ENCODE assay signal across 35 cellular contexts in genomic region chr6:133779916-133780315, GRCh38.
"Had no signal": no experiment of that assay in that cellular context is flagged by ENCODE, and none has a peak within 500 bp of the region (broad histone marks: within the 10 kb centered on the region; RNA-seq: fewer than 3 reads in every experiment).

No MANE protein-coding gene starts in this region.

- H3K27me3 ChIP-seq: adrenal gland, brain microvascular endothelial cell, MG63 had no signal

- H3K4me1 Mint-ChIP-seq: activated B cell treated with CpG ODN at 0.5 μM for 24 hours; activated CD4-positive, alpha-beta memory T cell treated with anti-CD3 and anti-CD28 coated beads, Interleukin-2, amount 10 ng/mL, durations not matched to agents 7 days and 5 days; activated CD8-positive, alpha-beta memory T cell treated with anti-CD3 and anti-CD28 coated beads, Interleukin-2, amount 10 ng/mL, durations not matched to agents 7 days and 5 days; activated naive CD4-positive, alpha-beta T cell treated with anti-CD3 and anti-CD28 coated beads, Interleukin-2, amount 50 U/mL, for 24 hours; activated naive CD8-positive, alpha-beta T cell treated with anti-CD3 and anti-CD28 coated beads, Interleukin-2, amount 10 ng/mL, durations not matched to agents 7 days and 5 days had no signal

- H3K27ac ChIP-seq: adrenal gland, brain microvascular endothelial cell, RWPE1, VCaP had no signal

- H3K9me3 ChIP-seq: adrenal gland, MG63 had no signal

- H3K36me3 ChIP-seq: adrenal gland, brain microvascular endothelial cell, MG63 had no signal

- H3K27me3 Mint-ChIP-seq: activated B cell treated with CpG ODN at 0.5 μM for 24 hours; activated CD4-positive, alpha-beta memory T cell treated with anti-CD3 and anti-CD28 coated beads, Interleukin-2, amount 10 ng/mL, durations not matched to agents 7 days and 5 days; activated CD8-positive, alpha-beta memory T cell treated with anti-CD3 and anti-CD28 coated beads, Interleukin-2, amount 10 ng/mL, durations not matched to agents 7 days and 5 days had no signal

- DNase-seq: activated B cell treated with CpG ODN at 0.5 μM for 24 hours; activated CD4-positive, alpha-beta memory T cell treated with anti-CD3 and anti-CD28 coated beads, Interleukin-2, amount 10 ng/mL, durations not matched to agents 7 days and 5 days; activated CD4-positive, alpha-beta T cell treated with anti-CD3 and anti-CD28 coated beads for 4 hours; activated CD4-positive, CD25-positive, alpha-beta regulatory T cell treated with anti-CD3 and anti-CD28 coated beads, Interleukin-2, amount 50 U/mL, for 72 hours; activated CD8-positive, alpha-beta memory T cell treated with anti-CD3 and anti-CD28 coated beads for 24 hours; activated CD8-positive, alpha-beta memory T cell treated with anti-CD3 and anti-CD28 coated beads, Interleukin-2, amount 10 ng/mL, durations not matched to agents 7 days and 5 days; activated gamma-delta T cell; activated naive CD4-positive, alpha-beta T cell treated with Interleukin-2 at 50 U/mL for 16 hours; activated naive CD8-positive, alpha-beta T cell treated with anti-CD3 and anti-CD28 coated beads, Interleukin-2, amount 10 ng/mL, durations not matched to agents 7 days and 5 days; activated T-cell treated with anti-CD3 and anti-CD28 coated beads, Interleukin-2, amount 50 U/mL, for 24 hours; adrenal gland; brain microvascular endothelial cell; central memory CD4-positive, alpha-beta T cell; Kasumi-1; KG1; MG63; NCI-H1048; NCI-H1105 treated with DMSO at 0.1 percent for 48 hours; NCI-H1436; NCI-H1694; NCI-H1930; NCI-H2081 treated with DMSO at 0.1 percent for 48 hours; NCI-H345; NCI-H524 treated with DMSO at 0.1 percent for 48 hours; PC-3; SIG-M5; SW 1271; T-helper 1 cell; T-helper 2 cell; T-helper 9 cell had no signal

- H3K36me3 Mint-ChIP-seq: activated CD8-positive, alpha-beta memory T cell treated with anti-CD3 and anti-CD28 coated beads, Interleukin-2, amount 10 ng/mL, durations not matched to agents 7 days and 5 days; activated naive CD4-positive, alpha-beta T cell treated with anti-CD3 and anti-CD28 coated beads, Interleukin-2, amount 50 U/mL, for 24 hours; activated naive CD8-positive, alpha-beta T cell treated with anti-CD3 and anti-CD28 coated beads, Interleukin-2, amount 10 ng/mL, durations not matched to agents 7 days and 5 days had no signal

- H3K27ac Mint-ChIP-seq: activated B cell treated with CpG ODN at 0.5 μM for 24 hours; activated CD4-positive, alpha-beta memory T cell treated with anti-CD3 and anti-CD28 coated beads, Interleukin-2, amount 10 ng/mL, durations not matched to agents 7 days and 5 days; activated CD8-positive, alpha-beta memory T cell treated with anti-CD3 and anti-CD28 coated beads, Interleukin-2, amount 10 ng/mL, durations not matched to agents 7 days and 5 days; activated naive CD4-positive, alpha-beta T cell treated with anti-CD3 and anti-CD28 coated beads, Interleukin-2, amount 50 U/mL, for 24 hours; activated naive CD8-positive, alpha-beta T cell treated with anti-CD3 and anti-CD28 coated beads, Interleukin-2, amount 10 ng/mL, durations not matched to agents 7 days and 5 days; activated T-cell treated with anti-CD3 and anti-CD28 coated beads, Interleukin-2, amount 50 U/mL, for 24 hours; activated T-helper 2 cell treated with anti-CD3 and anti-CD28 coated beads, Interferon-gamma antibody, Interleukin-2, Interleukin-4, amounts not matched to agents 10 μg/mL and 5 μg/mL and 100 μg/mL, durations not matched to agents 14 hours and 24 hours and 36 hours had no signal

- H3K4me3 Mint-ChIP-seq: activated B cell treated with CpG ODN at 0.5 μM for 24 hours; activated CD4-positive, alpha-beta memory T cell treated with anti-CD3 and anti-CD28 coated beads, Interleukin-2, amount 10 ng/mL, durations not matched to agents 7 days and 5 days; activated CD8-positive, alpha-beta memory T cell treated with anti-CD3 and anti-CD28 coated beads, Interleukin-2, amount 10 ng/mL, durations not matched to agents 7 days and 5 days; activated naive CD4-positive, alpha-beta T cell treated with anti-CD3 and anti-CD28 coated beads, Interleukin-2, amount 50 U/mL, for 24 hours; activated naive CD8-positive, alpha-beta T cell treated with anti-CD3 and anti-CD28 coated beads, Interleukin-2, amount 10 ng/mL, durations not matched to agents 7 days and 5 days; activated T-cell treated with anti-CD3 and anti-CD28 coated beads, Interleukin-2, amount 50 U/mL, for 24 hours had no signal

- H3K4me3 ChIP-seq: adrenal gland, MG63 had no signal

- ATAC-seq: activated CD8-positive, alpha-beta memory T cell treated with anti-CD3 and anti-CD28 coated beads, Interleukin-2, amount 10 ng/mL, durations not matched to agents 7 days and 5 days; PC-3; Right ventricle myocardium inferior had no signal

- H3K9me3 Mint-ChIP-seq: activated B cell treated with CpG ODN at 0.5 μM for 24 hours; activated CD4-positive, alpha-beta memory T cell treated with anti-CD3 and anti-CD28 coated beads, Interleukin-2, amount 10 ng/mL, durations not matched to agents 7 days and 5 days; activated naive CD4-positive, alpha-beta T cell treated with anti-CD3 and anti-CD28 coated beads, Interleukin-2, amount 50 U/mL, for 24 hours; activated naive CD8-positive, alpha-beta T cell treated with anti-CD3 and anti-CD28 coated beads, Interleukin-2, amount 10 ng/mL, durations not matched to agents 7 days and 5 days; activated T-cell treated with anti-CD3 and anti-CD28 coated beads, Interleukin-2, amount 50 U/mL, for 24 hours; activated T-helper 2 cell treated with anti-CD3 and anti-CD28 coated beads, Interferon-gamma antibody, Interleukin-2, Interleukin-4, amounts not matched to agents 10 μg/mL and 5 μg/mL and 100 μg/mL, durations not matched to agents 14 hours and 24 hours and 36 hours had no signal
